In the genomic region with DNA sequence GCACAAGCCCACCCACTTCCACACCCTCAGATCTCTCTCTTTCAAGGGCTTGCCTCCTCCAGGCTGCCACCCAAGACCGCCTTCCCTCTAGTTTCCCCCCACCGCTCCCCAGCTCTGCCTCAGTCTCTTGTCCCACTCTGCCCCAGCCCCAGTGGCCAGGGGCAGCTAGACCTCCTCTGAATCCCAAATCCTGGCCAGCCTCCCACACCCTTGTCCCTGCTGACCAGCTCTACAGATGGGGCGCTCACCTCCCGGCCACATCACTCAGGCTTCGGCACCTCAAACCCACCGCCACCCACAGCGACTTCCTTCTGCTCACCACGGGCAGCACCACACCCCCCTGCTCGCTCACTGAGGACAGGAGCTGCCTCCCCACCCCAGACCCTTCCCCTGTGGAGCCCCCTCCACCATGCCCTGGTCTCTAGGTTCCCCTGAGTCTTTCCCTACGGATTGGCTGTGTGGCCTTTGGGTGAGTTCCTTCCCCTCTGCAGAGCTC, we compare ENCODE assay signal across 1 cellular context.
TF ChIP-seq lines count a peak whose summit lies in the region.

No MANE protein-coding gene starts in this region.

TF ChIP-seq in H1, 55 proteins besides CTCF, POLR2A, EP300 and RAD21:
- TF ChIP-seq RNF2 (IDR thresholded peaks at IDR 0.05; ENCODE audit: borderline replicate concordance, low read depth, low read length, missing control alignments, poor library complexity, severe bottlenecking) (no peak), FOSL1 (IDR thresholded peaks at IDR 0.05; ENCODE audit: insufficient read depth, low read depth, low read length) (no peak), SUZ12 (IDR thresholded peaks at IDR 0.05; ENCODE audit: low read length) (no peak), CHD1 (IDR thresholded peaks at IDR 0.05; ENCODE audit: low read depth, low read length) (no peak), SIX5 (IDR thresholded peaks at IDR 0.05; ENCODE audit: low read depth, low read length) (no peak), ASH2L (IDR thresholded peaks at IDR 0.05; ENCODE audit: low read length) (no peak), TAF1 (IDR thresholded peaks at IDR 0.05; ENCODE audit: low read depth, low read length) (no peak), RXRA (IDR thresholded peaks at IDR 0.05; ENCODE audit: insufficient read depth, low read depth, low read length) (no peak), CREB1 (IDR thresholded peaks at IDR 0.05) (no peak), RBBP5 (IDR thresholded peaks at IDR 0.05; ENCODE audit: borderline replicate concordance, low read depth, low read length) (no peak)
TF ChIP-seq in H1: peak in this region for 0.
